Comparison of ENCODE assay signal across 22 cellular contexts in the genomic region with DNA sequence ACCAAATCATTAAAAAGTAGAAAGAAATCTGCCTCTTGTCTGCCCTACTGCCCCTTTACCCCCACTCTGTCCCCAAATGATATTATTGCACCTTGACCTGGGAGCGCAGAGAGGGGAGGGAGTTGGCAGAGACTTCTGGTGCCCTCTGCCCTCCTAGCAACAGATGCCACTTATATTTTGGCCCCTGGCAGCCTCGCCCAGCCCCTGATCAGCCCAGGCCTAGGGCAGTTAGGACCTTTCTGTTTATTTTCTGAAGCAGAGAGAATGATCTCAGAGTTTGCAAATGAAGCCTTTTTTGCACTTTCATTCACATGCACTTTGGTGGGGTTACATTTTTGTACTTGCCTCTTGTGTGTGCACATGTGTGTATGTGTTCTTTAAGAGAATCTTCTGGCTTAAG.
"Had no signal": no experiment of that assay in that cellular context is flagged by ENCODE, and none has a peak within 500 bp of the region (broad histone marks: within the 10 kb centered on the region; RNA-seq: fewer than 3 reads in every experiment).

No MANE protein-coding gene starts in this region.

- H3K27me3 Mint-ChIP-seq: natural killer cell treated with Interleukin-12 subunit alpha and Interleukin-12 subunit beta and Interleukin-15 and Interleukin-18, amount 100 ng/mL, for 72 hours had no signal

- H3K9me3 ChIP-seq: lower lobe of right lung, pancreas, psoas muscle had no signal

- H3K27me3 ChIP-seq: left lung, neural progenitor cell, pancreas, sigmoid colon, tibial nerve had no signal

- ATAC-seq: left lung; lower lobe of right lung; natural killer cell treated with Interleukin-12 subunit alpha and Interleukin-12 subunit beta and Interleukin-15 and Interleukin-18, amount 100 ng/mL, for 72 hours; pancreas; psoas muscle had no signal

- H3K9ac ChIP-seq: neural progenitor cell had no signal

- H3K4me1 Mint-ChIP-seq: endodermal cell, memory B cell, mesothelial cell of epicardium, neural progenitor cell had no signal

- H3K27ac Mint-ChIP-seq: endodermal cell; memory B cell; mesothelial cell of epicardium; natural killer cell treated with Interleukin-12 subunit alpha and Interleukin-12 subunit beta and Interleukin-15 and Interleukin-18, amount 100 ng/mL, for 72 hours; neural progenitor cell had no signal

- H3K36me3 Mint-ChIP-seq: natural killer cell treated with Interleukin-12 subunit alpha and Interleukin-12 subunit beta and Interleukin-15 and Interleukin-18, amount 100 ng/mL, for 72 hours had no signal

- DNase-seq: dermis blood vessel endothelial cell; effector CD4-positive, alpha-beta T cell; endodermal cell; erythroblast; foreskin melanocyte; head of caudate nucleus; hippocampal formation; kidney glomerular epithelial cell; left lung; lower lobe of right lung; nucleus accumbens; psoas muscle; stimulated activated CD4-positive, alpha-beta T cell treated with anti-CD3 and anti-CD28 coated beads, Interleukin-2, amount 100 ng/mL, for 48 hours; stimulated activated naive CD4-positive, alpha-beta T cell treated with Interleukin-2 at 50 U/mL for 16 hours had no signal

- H3K36me3 ChIP-seq: left lung, lower lobe of right lung, neural progenitor cell, pancreas, sigmoid colon had no signal

- H3K27ac ChIP-seq: left lung, lower lobe of right lung, neural progenitor cell, pancreas, psoas muscle, sigmoid colon, skin epidermis, tibial nerve had no signal

- H3K4me3 ChIP-seq: left lung, lower lobe of right lung, neural progenitor cell, pancreas, psoas muscle, sigmoid colon, skin epidermis, tibial nerve had no signal

- H3K4me3 Mint-ChIP-seq: endodermal cell; memory B cell; mesothelial cell of epicardium; natural killer cell treated with Interleukin-12 subunit alpha and Interleukin-12 subunit beta and Interleukin-15 and Interleukin-18, amount 100 ng/mL, for 72 hours; neural progenitor cell had no signal

- H3K4me1 ChIP-seq: left lung, lower lobe of right lung, neural progenitor cell, pancreas, psoas muscle, sigmoid colon, tibial nerve had no signal

- H3K9me3 Mint-ChIP-seq: natural killer cell treated with Interleukin-12 subunit alpha and Interleukin-12 subunit beta and Interleukin-15 and Interleukin-18, amount 100 ng/mL, for 72 hours had no signal
